ENCODE assay signal across 24 cellular contexts in the genomic region with DNA sequence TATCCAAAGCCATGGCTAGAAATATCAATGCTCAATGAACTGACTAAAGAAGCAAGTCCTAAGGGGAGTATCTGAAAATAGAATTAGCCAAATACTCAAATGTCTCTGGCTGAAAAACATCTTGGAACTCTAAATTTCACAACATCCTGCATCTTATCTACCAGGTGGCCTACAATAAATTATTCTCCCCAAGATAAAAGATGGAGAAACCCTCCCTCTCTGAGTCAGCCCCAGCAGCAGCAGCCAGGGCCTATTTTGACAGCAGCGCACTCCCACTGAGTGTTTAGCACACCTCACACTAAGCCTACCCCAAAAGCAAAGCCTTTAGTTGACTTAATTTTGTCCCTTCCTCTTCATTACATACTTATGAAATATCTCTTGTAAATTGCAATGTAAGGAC. TPM values are rescaled to one million over a fixed set of nuclear protein-coding genes. Genes with fewer than 3 reads are reported as not detected.
"Had no signal": no experiment of that assay in that cellular context is flagged by ENCODE, and none has a peak within 500 bp of the region (broad histone marks: within the 10 kb centered on the region; RNA-seq: fewer than 3 reads in every experiment).

No MANE protein-coding gene starts in this region.

- H3K9me3 Mint-ChIP-seq: activated naive CD4-positive, alpha-beta T cell treated with anti-CD3 and anti-CD28 coated beads, Interleukin-2, amount 50 U/mL, for 24 hours; activated T-cell treated with anti-CD3 and anti-CD28 coated beads, Interleukin-2, amount 50 U/mL, for 4 hours; nephron had no signal

- H2AFZ ChIP-seq: hepatocyte had no signal

- H3K4me2 ChIP-seq: hepatocyte had no signal

- H3K27ac Mint-ChIP-seq: activated naive CD4-positive, alpha-beta T cell treated with anti-CD3 and anti-CD28 coated beads, Interleukin-2, amount 50 U/mL, for 24 hours; type B pancreatic cell had no signal

- H3K27ac ChIP-seq: hepatocyte, prostate gland, right atrium auricular region, testis had no signal

- ATAC-seq: activated T-cell treated with anti-CD3 and anti-CD28 coated beads, Interleukin-2, amount 50 U/mL, for 4 hours; SK-N-SH treated with all-trans-retinoic acid at 6 μM for 48 hours had no signal

- H3K4me3 Mint-ChIP-seq: activated naive CD4-positive, alpha-beta T cell treated with anti-CD3 and anti-CD28 coated beads, Interleukin-2, amount 50 U/mL, for 24 hours; activated T-cell treated with anti-CD3 and anti-CD28 coated beads, Interleukin-2, amount 50 U/mL, for 4 hours; nephron; type B pancreatic cell had no signal

- DNase-seq: activated CD4-positive, alpha-beta T cell treated with anti-CD3 and anti-CD28 coated beads, Interleukin-2, amount 50 U/mL, for 1 hour; activated CD4-positive, CD25-positive, alpha-beta regulatory T cell treated with anti-CD3 and anti-CD28 coated beads, Interleukin-2, amount 50 U/mL, for 72 hours; activated CD8-positive, alpha-beta memory T cell treated with anti-CD3 and anti-CD28 coated beads, Interleukin-2, amount 50 U/mL, for 4 hours; activated effector memory CD4-positive, alpha-beta T cell treated with Interleukin-2 at 50 U/mL for 16 hours; activated T-cell treated with anti-CD3 and anti-CD28 coated beads, Interleukin-2, amount 50 U/mL, for 4 hours; cerebellar nuclear complex; cortex of kidney; effector CD4-positive, alpha-beta T cell; left cardiac atrium; mesendoderm; stimulated activated CD4-positive, alpha-beta T cell treated with anti-CD3 and anti-CD28 coated beads, Interleukin-15, amount 100 ng/mL, for 24 hours; stimulated activated CD4-positive, alpha-beta T cell treated with anti-CD3 and anti-CD28 coated beads, Interleukin-2, amount 100 ng/mL, for 48 hours; T-helper 1 cell; T-helper 9 cell; testis had no signal

- H3K27me3 ChIP-seq: right atrium auricular region, testis had no signal

- H3K9me3 ChIP-seq: prostate gland, right atrium auricular region, testis had no signal

- H3K79me2 ChIP-seq: hepatocyte had no signal

- H3K36me3 Mint-ChIP-seq: activated naive CD4-positive, alpha-beta T cell treated with anti-CD3 and anti-CD28 coated beads, Interleukin-2, amount 50 U/mL, for 24 hours; type B pancreatic cell had no signal

- FAIRE-seq: bronchial epithelial cell, islet of Langerhans had no signal

- H3K4me1 ChIP-seq: prostate gland, testis had no signal

- H3K4me3 ChIP-seq: hepatocyte, prostate gland, right atrium auricular region, testis had no signal

- H3K36me3 ChIP-seq: prostate gland, right atrium auricular region had no signal

RNA-seq across cellular contexts. Expression of a gene that starts 44.3 kb away (rescaled TPM):
- total RNA-seq: activated T-cell treated with anti-CD3 and anti-CD28 coated beads, Interleukin-2, amount 50 U/mL, for 4 hours had no signal
